ENCODE assay signal across 21 cellular contexts in genomic region chr6:20162515-20162914, GRCh38. TPM values are rescaled to one million over a fixed set of nuclear protein-coding genes. Genes with fewer than 3 reads are reported as not detected.
"Had no signal": no experiment of that assay in that cellular context is flagged by ENCODE, and none has a peak within 500 bp of the region (broad histone marks: within the 10 kb centered on the region; RNA-seq: fewer than 3 reads in every experiment).

No MANE protein-coding gene starts in this region.

- H3K36me3 ChIP-seq: MG63 had no signal

- H3K4me3 ChIP-seq: MG63, SJSA1, SK-N-MC had no signal

- H3K9me3 ChIP-seq: MG63, SJSA1 had no signal

- ATAC-seq: HepG2 had no signal

- DNase-seq: IMR-90, Karpas-422, KG1, MG63, NCI-H1092, NCI-H1105 treated with DMSO at 0.1 percent for 48 hours, NCI-H1417 treated with DMSO at 0.1 percent for 48 hours, NCI-H146, NCI-H1694 treated with DMSO at 0.1 percent for 48 hours, NCI-H1930, NCI-H2081, NCI-H2107, NCI-H2227 treated with DMSO at 0.1 percent for 48 hours, NCI-H526 treated with DMSO at 0.1 percent for 48 hours, NCI-H774, Right ventricle myocardium superior, RPMI8226, SIG-M5 had no signal

- H3K27me3 ChIP-seq: MG63, SJSA1 had no signal

- H3K27ac ChIP-seq: SJSA1, SK-N-MC had no signal

RNA-seq across cellular contexts. Expression of gene MBOAT1, which starts 49.8 kb away (rescaled TPM):
- total RNA-seq: HepG2 had no signal
